ENCODE assay signal across 8 cellular contexts in genomic region chr1:23368562-23369334, GRCh38. TPM values are rescaled to one million over a fixed set of nuclear protein-coding genes. Genes with fewer than 3 reads are reported as not detected.
DNase-seq lines count a peak whose midpoint lies in the region; ATAC-seq and TF ChIP-seq lines count a peak whose summit lies in the region.

No MANE protein-coding gene starts in this region.

- intact Hi-C loops in PC-9 (cut with micrococcal nuclease; ENCODE audit: unreplicated experiment): loop anchor here (1.0 to 10.0 kb wide), 4 partner anchors 9 to 166 kb away; partner anchors contain the start of genes E2F2 and HNRNPR
- intact Hi-C loops in esophagus squamous epithelium (cut with DNase I): no loop called here

- H3K36me3 Mint-ChIP-seq in activated T-cell treated with anti-CD3 and anti-CD28 coated beads, Interleukin-2, amount 50 U/mL, for 72 hours (ENCODE audit: insufficient read depth in 2 of 2): peaks cover 4 to 27% of the 10 kb centered on the region in 2 donors
- no peaks in the 10 kb centered on the region for H3K36me3 Mint-ChIP-seq in naive B cell
- H3K36me3 Mint-ChIP-seq in stimulated activated effector memory CD8-positive, alpha-beta T cell treated with anti-CD3 and anti-CD28 coated beads, Interleukin-12 subunit alpha, Interleukin-12 subunit beta, amount 100 ng/mL, for 72 hours: peaks cover 38% of the 10 kb centered on the region

- H3K4me3 Mint-ChIP-seq in activated T-cell treated with anti-CD3 and anti-CD28 coated beads, Interleukin-2, amount 50 U/mL, for 72 hours: peak overlapping the region; percentile 93 to 97
- H3K4me3 Mint-ChIP-seq in naive B cell: peak overlapping the region; percentile 95 to 99 (median 99)
- peak overlapping the region; percentile 92 for H3K4me3 Mint-ChIP-seq in stimulated activated effector memory CD8-positive, alpha-beta T cell treated with anti-CD3 and anti-CD28 coated beads, Interleukin-12 subunit alpha, Interleukin-12 subunit beta, amount 100 ng/mL, for 72 hours

- no peak for TF ChIP-seq CTCF in PC-9 (conservative IDR thresholded peaks at IDR 0.05)
- TF ChIP-seq CTCF in esophagus squamous epithelium (IDR thresholded peaks at IDR 0.05): peak in 3 of 6 experiments; percentile 5 to 17 (median 6)

- peak overlapping the region; percentile 99 for H2AFZ ChIP-seq in PC-9

- peaks cover 70% of the 10 kb centered on the region for H3K79me2 ChIP-seq in PC-9 (ENCODE audit: low read depth)

- BruUV-seq in PC-9 (replicated peaks; lab: Mats Ljungman, UMichigan): no TSS peak

- peaks cover 30% of the 10 kb centered on the region for H3F3A ChIP-seq in PC-9 (ENCODE audit: insufficient read depth, low read depth)

- H3K27me3 ChIP-seq in PC-9 (ENCODE audit: insufficient read depth, low read depth) (no peaks in the 10 kb centered on the region), esophagus squamous epithelium (no peaks in the 10 kb centered on the region)

- peaks cover 21% of the 10 kb centered on the region for H3K36me3 ChIP-seq in PC-9 (ENCODE audit: low read depth)
- peaks cover 3 to 27% (median 18%) of the 10 kb centered on the region in 3 donors for H3K36me3 ChIP-seq in esophagus squamous epithelium

- no peaks in the 10 kb centered on the region for H3K9me2 ChIP-seq in PC-9 (ENCODE audit: insufficient read depth)

- H3K4me3 ChIP-seq in Jurkat, Clone E6-1 (ENCODE audit: low read length): peak overlapping the region; percentile 71
- H3K4me3 ChIP-seq in PC-9 (peak overlapping the region; percentile 96), esophagus squamous epithelium (peak overlapping the region; percentile 71 to 94 (median 78))

- no peaks in the 10 kb centered on the region for H4K20me1 ChIP-seq in PC-9 (ENCODE audit: insufficient read depth)

- peak overlapping the region; percentile 98 for H3K27ac Mint-ChIP-seq in activated T-cell treated with anti-CD3 and anti-CD28 coated beads, Interleukin-2, amount 50 U/mL, for 72 hours
- peak overlapping the region; percentile 91 to 99 (median 98) for H3K27ac Mint-ChIP-seq in naive B cell
- peak overlapping the region; percentile 96 for H3K27ac Mint-ChIP-seq in stimulated activated effector memory CD8-positive, alpha-beta T cell treated with anti-CD3 and anti-CD28 coated beads, Interleukin-12 subunit alpha, Interleukin-12 subunit beta, amount 100 ng/mL, for 72 hours

- peak; percentile 86 for DNase-seq in DMS79 treated with DMSO at 0.1 percent for 48 hours (lab: John Stamatoyannopoulos, UW)
- peak; percentile 87 for DNase-seq in Jurkat, Clone E6-1 (ENCODE audit: low read depth, low spot score)
- DNase-seq in PC-9: peak; percentile 63 to 84
- DNase-seq in activated T-cell treated with anti-CD3 and anti-CD28 coated beads, Interleukin-2, amount 50 U/mL, for 72 hours: peak; percentile 92 to 93
- peak; percentile 58 for DNase-seq in esophagus squamous epithelium (lab: John Stamatoyannopoulos, UW)
- peak; percentile 89 for DNase-seq in naive B cell
- peak; percentile 83 to 93 for DNase-seq in stimulated activated effector memory CD8-positive, alpha-beta T cell treated with anti-CD3 and anti-CD28 coated beads, Interleukin-12 subunit alpha, Interleukin-12 subunit beta, amount 100 ng/mL, for 72 hours (ENCODE audit: low spot score in 2 of 2)

- 0% methylated on average over 14 of the region's 61 CpGs; no CpG with 5 or more reads in 1 of the 2 donors for WGBS in esophagus squamous epithelium, 2 donors

- peak overlapping the region; percentile 84 for H3K27ac ChIP-seq in PC-9
- peak overlapping the region; percentile 96 to 100 (median 98) for H3K27ac ChIP-seq in esophagus squamous epithelium

- H3K4me2 ChIP-seq in PC-9: peak overlapping the region; percentile 97

- H3K27me3 Mint-ChIP-seq in activated T-cell treated with anti-CD3 and anti-CD28 coated beads, Interleukin-2, amount 50 U/mL, for 72 hours (ENCODE audit: low read depth): no peaks in the 10 kb centered on the region
- H3K27me3 Mint-ChIP-seq in naive B cell: no peaks in the 10 kb centered on the region

- ATAC-seq in GM21717 (IDR thresholded peaks at IDR 0.05; ENCODE audit: unreplicated experiment) (peak; percentile 64), naive B cell (ENCODE audit: low read depth in 2 of 2) (peak; percentile 78)
- peak; percentile 77 to 79 for ATAC-seq in activated T-cell treated with anti-CD3 and anti-CD28 coated beads, Interleukin-2, amount 50 U/mL, for 72 hours (replicated peaks in 1 of 2)
- peak; percentile 84 for ATAC-seq in stimulated activated effector memory CD8-positive, alpha-beta T cell treated with anti-CD3 and anti-CD28 coated beads, Interleukin-12 subunit alpha, Interleukin-12 subunit beta, amount 100 ng/mL, for 72 hours

- peaks cover 40% of the 10 kb centered on the region for H3K4me1 Mint-ChIP-seq in activated T-cell treated with anti-CD3 and anti-CD28 coated beads, Interleukin-2, amount 50 U/mL, for 72 hours (ENCODE audit: low read depth)
- peaks cover 23 to 42% (median 27%) of the 10 kb centered on the region in 3 donors for H3K4me1 Mint-ChIP-seq in naive B cell
- peaks cover 39% of the 10 kb centered on the region for H3K4me1 Mint-ChIP-seq in stimulated activated effector memory CD8-positive, alpha-beta T cell treated with anti-CD3 and anti-CD28 coated beads, Interleukin-12 subunit alpha, Interleukin-12 subunit beta, amount 100 ng/mL, for 72 hours

- CTCF ChIA-PET in PC-9 (lab: Charles Lee): interaction anchor here (0.6 to 1.4 kb wide), 2 partner anchors 35 to 68 kb away, joined by 3 to 4 read pairs; no protein-coding TSS in a partner anchor

- H3K9me3 ChIP-seq in PC-9 (ENCODE audit: insufficient read depth, low read depth): peaks cover 10% of the 10 kb centered on the region
- peaks cover 0 to 19% (median 12%) of the 10 kb centered on the region in 3 donors for H3K9me3 ChIP-seq in esophagus squamous epithelium

- peaks cover 0 to 1% of the 10 kb centered on the region in 2 donors for H3K9me3 Mint-ChIP-seq in activated T-cell treated with anti-CD3 and anti-CD28 coated beads, Interleukin-2, amount 50 U/mL, for 72 hours
- peaks cover 0 to 4% (median 0%) of the 10 kb centered on the region in 7 donors for H3K9me3 Mint-ChIP-seq in naive B cell
- no peaks in the 10 kb centered on the region for H3K9me3 Mint-ChIP-seq in stimulated activated effector memory CD8-positive, alpha-beta T cell treated with anti-CD3 and anti-CD28 coated beads, Interleukin-12 subunit alpha, Interleukin-12 subunit beta, amount 100 ng/mL, for 72 hours

- H3K4me1 ChIP-seq in PC-9 (replicated peaks; ENCODE audit: insufficient read depth): peaks cover 37% of the 10 kb centered on the region
- peaks cover 22 to 73% (median 31%) of the 10 kb centered on the region in 3 donors for H3K4me1 ChIP-seq in esophagus squamous epithelium

- POLR2A ChIA-PET in PC-9 (lab: Charles Lee; ENCODE audit: unreplicated experiment): interaction anchor here (0.5 to 1.4 kb wide), 5 partner anchors 8 to 111 kb away, joined by 3 to 22 read pairs (median 4); partner anchors contain the start of gene HNRNPR

- TF ChIP-seq POLR2A in esophagus squamous epithelium (IDR thresholded peaks at IDR 0.05): peak in 3 of 4 donors; percentile 73 to 97 (median 86)

RNA-seq across cellular contexts. Expression of gene ZNF436, which starts 0.9 kb away (rescaled TPM):
- polyA plus RNA-seq in Jurkat, Clone E6-1 (2012; ENCODE audit: insufficient read depth, insufficient read length): 6.7 TPM
- total RNA-seq in PC-9 (2021) (12.2 and 14.0 TPM in 2 replicates), esophagus squamous epithelium (10 to 100 TPM; 14.9 to 33.6 (median 24.8) TPM)
- 1 to 10 TPM; 8.7 to 8.8 TPM for total RNA-seq in activated T-cell treated with anti-CD3 and anti-CD28 coated beads, Interleukin-2, amount 50 U/mL, for 72 hours
- 1 to 10 TPM in 5 of 6 donors, not detected in 1; 1.5 to 4.4 (median 2.3) TPM for polyA plus RNA-seq in naive B cell (ENCODE audit: low read depth in 6 of 6)

RNA-seq across cellular contexts. Expression of gene HNRNPR, which starts 24.7 kb away (rescaled TPM):
- polyA plus RNA-seq in Jurkat, Clone E6-1 (2012; ENCODE audit: insufficient read depth, insufficient read length): 299 TPM
- 149 and 198 TPM in 2 replicates for total RNA-seq in PC-9 (2021)
- total RNA-seq in activated T-cell treated with anti-CD3 and anti-CD28 coated beads, Interleukin-2, amount 50 U/mL, for 72 hours: 100 to 1,000 TPM; 127 TPM
- total RNA-seq in esophagus squamous epithelium: 10 to 100 TPM; 60.9 to 90.2 (median 76.8) TPM
- polyA plus RNA-seq in naive B cell (ENCODE audit: low read depth in 6 of 6): 100 to 1,000 TPM; 187 to 238 (median 208) TPM

RNA-seq across cellular contexts. Expression of gene TCEA3, which starts 55.8 kb away (rescaled TPM):
- not detected for polyA plus RNA-seq in Jurkat, Clone E6-1 (2012; ENCODE audit: insufficient read depth, insufficient read length)
- total RNA-seq in PC-9 (2021) (2.7 and 3.5 TPM in 2 replicates), esophagus squamous epithelium (10 to 100 TPM in 3 of 4 donors, 1 to 10 TPM in 1; 9.1 to 30.7 (median 25.1) TPM)
- total RNA-seq in activated T-cell treated with anti-CD3 and anti-CD28 coated beads, Interleukin-2, amount 50 U/mL, for 72 hours: 1 to 10 TPM; 4.7 to 6.1 TPM
- polyA plus RNA-seq in naive B cell (ENCODE audit: low read depth in 6 of 6): not detected

Comparison
In these comparisons a context has a peak if more than half of its experiments do, and no peak if none do; other contexts are left out.
1. Peak in every context shown above with its lines: DNase-seq, ATAC-seq, H3K4me3 ChIP-seq and H3K27ac ChIP-seq.